28 cellular contexts compared by ENCODE assay signal in the genomic region with DNA sequence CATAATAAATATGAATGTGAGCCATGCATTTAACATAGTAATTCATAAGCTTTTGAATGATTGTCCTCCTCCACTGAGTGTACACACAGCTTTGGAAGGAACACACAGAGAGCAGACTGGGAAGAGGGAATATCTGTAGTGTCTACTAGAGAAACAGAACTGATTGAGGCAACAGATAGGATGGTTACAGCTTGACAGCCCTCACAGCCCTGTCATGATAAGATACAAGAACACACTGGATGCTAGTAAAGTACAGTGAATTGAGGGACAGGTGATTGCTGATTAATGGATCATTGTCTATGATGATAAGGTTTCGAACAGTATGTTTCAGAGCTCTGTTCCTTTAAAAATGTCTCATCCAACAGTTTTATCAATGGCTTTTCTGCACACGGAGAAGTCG.
"Had no signal": no experiment of that assay in that cellular context is flagged by ENCODE, and none has a peak within 500 bp of the region (broad histone marks: within the 10 kb centered on the region; RNA-seq: fewer than 3 reads in every experiment).

No MANE protein-coding gene starts in this region.

- H3K4me3 ChIP-seq: adrenal gland, body of pancreas, cardiac muscle cell, colonic mucosa, esophagus squamous epithelium, gastroesophageal sphincter, heart right ventricle had no signal

- H3K9me3 ChIP-seq: adrenal gland, body of pancreas, colonic mucosa, esophagus squamous epithelium, gastroesophageal sphincter, heart right ventricle had no signal

- DNase-seq: activated B cell treated with CpG ODN at 0.5 μM for 24 hours; activated CD4-positive, alpha-beta T cell treated with anti-CD3 and anti-CD28 coated beads for 48 hours; activated CD4-positive, alpha-beta T cell treated with anti-CD3 and anti-CD28 coated beads, Interleukin-2, amount 50 U/mL, for 1 hour; activated CD4-positive, alpha-beta T cell treated with anti-CD3 and anti-CD28 coated beads, Interleukin-2, amount 50 U/mL, for 48 hours; activated CD8-positive, alpha-beta memory T cell treated with anti-CD3 and anti-CD28 coated beads for 24 hours; activated CD8-positive, alpha-beta T cell treated with anti-CD3 and anti-CD28 coated beads for 36 hours; activated effector memory CD4-positive, alpha-beta T cell treated with anti-CD3 and anti-CD28 coated beads, Interleukin-2, amount 50 U/mL, for 16 hours; activated naive CD4-positive, alpha-beta T cell treated with anti-CD3 and anti-CD28 coated beads for 36 hours; activated naive CD8-positive, alpha-beta T cell treated with anti-CD3 and anti-CD28 coated beads for 36 hours; activated naive CD8-positive, alpha-beta T cell treated with anti-CD3 and anti-CD28 coated beads, Interleukin-2, amount 50 U/mL, for 24 hours; activated T-cell treated with anti-CD3 and anti-CD28 coated beads, Interleukin-2, amount 50 U/mL, for 48 hours; adrenal gland; amygdala; aorta; central memory CD4-positive, alpha-beta T cell; cerebellar nuclear complex; colonic mucosa; effector CD8-positive, alpha-beta T cell; esophagus squamous epithelium; foreskin melanocyte; heart right ventricle; T-helper 17 cell; T1000; WERI-Rb-1 had no signal

- H3K27ac ChIP-seq: adrenal gland, body of pancreas, cardiac muscle cell, colonic mucosa, gastroesophageal sphincter, heart right ventricle, WERI-Rb-1 had no signal

- H3K4me1 ChIP-seq: adrenal gland, body of pancreas, colonic mucosa, gastroesophageal sphincter, heart right ventricle had no signal

- H3K27me3 ChIP-seq: adrenal gland, body of pancreas, cardiac muscle cell, colonic mucosa, esophagus squamous epithelium, gastroesophageal sphincter, heart right ventricle had no signal

- H3K36me3 ChIP-seq: adrenal gland, cardiac muscle cell, colonic mucosa, esophagus squamous epithelium, gastroesophageal sphincter, heart right ventricle, WERI-Rb-1 had no signal

- ATAC-seq: activated CD4-positive, CD25-positive, alpha-beta regulatory T cell treated with anti-CD3 and anti-CD28 coated beads, Interleukin-2, amount 50 U/mL, for 24 hours; activated CD8-positive, alpha-beta T cell treated with anti-CD3 and anti-CD28 coated beads for 36 hours; activated naive CD8-positive, alpha-beta T cell treated with anti-CD3 and anti-CD28 coated beads, Interleukin-2, amount 50 U/mL, for 24 hours; body of pancreas; gastroesophageal sphincter; heart right ventricle; T-helper 17 cell had no signal
